Comparison of ENCODE assay signal across 8 cellular contexts in the genomic region with DNA sequence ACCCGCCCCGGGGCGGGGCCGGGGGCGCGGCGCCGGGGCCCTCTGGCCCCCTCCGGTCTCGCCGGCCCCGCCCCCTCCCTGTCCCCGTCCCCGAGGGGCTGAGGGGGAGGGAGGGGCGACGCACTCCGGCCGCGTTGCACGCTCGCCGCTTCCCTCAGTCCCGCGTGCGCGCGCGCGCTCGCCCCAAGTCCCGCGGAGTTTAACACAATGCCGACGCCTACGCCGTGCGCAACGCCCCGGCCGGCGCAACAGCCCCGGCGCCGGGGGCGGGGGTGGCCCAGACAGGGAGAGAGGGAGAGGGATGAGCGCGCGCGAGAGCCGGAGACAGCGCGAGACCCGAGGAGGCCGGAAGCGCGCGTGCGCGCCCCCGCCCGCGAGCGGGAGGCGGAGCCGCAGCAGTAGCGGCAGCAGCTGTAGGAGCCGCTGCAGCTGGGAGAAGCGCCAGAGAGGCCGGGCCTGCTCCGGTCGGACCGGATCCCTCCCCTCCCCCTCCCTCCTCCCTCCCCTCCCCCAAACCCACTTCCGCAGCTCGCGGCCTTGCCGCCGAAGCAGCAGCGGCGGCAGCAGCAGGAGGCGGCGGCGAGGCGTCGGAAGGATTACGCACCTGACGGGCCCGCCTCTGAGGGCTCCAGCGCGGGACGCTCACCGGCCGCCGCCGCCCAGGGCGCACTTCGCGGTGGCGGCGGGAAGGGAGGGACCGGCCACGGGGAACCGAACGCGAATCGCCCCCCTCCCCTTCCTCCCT. TPM values are rescaled to one million over a fixed set of nuclear protein-coding genes. Genes with fewer than 3 reads are reported as not detected.
DNase-seq lines count a peak whose midpoint lies in the region; ATAC-seq and TF ChIP-seq lines count a peak whose summit lies in the region.

No MANE protein-coding gene starts in this region.

- TF ChIP-seq CTCF in DND-41 (IDR thresholded peaks at IDR 0.05; ENCODE audit: borderline replicate concordance, extremely low read depth, low read length, poor library complexity, severe bottlenecking) = no peak
- no peak for TF ChIP-seq CTCF in GM23338 (conservative IDR thresholded peaks at IDR 0.05; ENCODE audit: low read depth in 2 of 2)
- no peak for TF ChIP-seq CTCF in fibroblast of mammary gland (conservative IDR thresholded peaks at IDR 0.05; ENCODE audit: control insufficient read depth, insufficient read depth, low read depth, low read length)

- ATAC-seq in DND-41 (ENCODE audit: insufficient read depth, low read depth) (peak; percentile 83), GM23338 (peak; percentile 84)
- ATAC-seq in activated T-helper 17 cell treated with anti-CD3 and anti-CD28 coated beads, Interleukin-2, amount 50 U/mL, for 72 hours (replicated peaks) = peak; percentile 86
- peak; percentile 77 to 78 for ATAC-seq in naive thymus-derived CD8-positive, alpha-beta T cell
- peak; percentile 82 to 86 for ATAC-seq in stimulated activated naive B cell treated with anti-CD40 and anti-IgM and Interleukin-4, amounts not matched to agents 10 μg/mL and 1 μg/mL and 100 μg/mL, for 72 hours (replicated peaks)

- H3K27me3 ChIP-seq in DND-41 (ENCODE audit: insufficient read depth, low read length, poor library complexity) (no peaks in the 10 kb centered on the region), GM23338 (ENCODE audit: insufficient read depth) (no peaks in the 10 kb centered on the region)

- H3K4me3 Mint-ChIP-seq in GM23338 = peak overlapping the region; percentile 66; the same call in 2 of the 3 replicates
- H3K4me3 Mint-ChIP-seq in activated T-helper 17 cell treated with anti-CD3 and anti-CD28 coated beads, Interleukin-2, amount 50 U/mL, for 72 hours = peak overlapping the region; percentile 98
- peak overlapping the region; percentile 66 to 97 (median 84) for H3K4me3 Mint-ChIP-seq in naive thymus-derived CD8-positive, alpha-beta T cell
- H3K4me3 Mint-ChIP-seq in stimulated activated naive B cell treated with anti-CD40 and anti-IgM and Interleukin-4, amounts not matched to agents 10 μg/mL and 1 μg/mL and 100 μg/mL, for 72 hours = peak overlapping the region; percentile 75 to 97

- H2AFZ ChIP-seq in DND-41 (ENCODE audit: low read depth, low read length) = peak overlapping the region; percentile 64
- no peak overlapping the region for H2AFZ ChIP-seq in GM23338

- POLR2A ChIA-PET in naive thymus-derived CD8-positive, alpha-beta T cell (lab: Charles Lee) = interaction anchor here (0.6 to 3.9 kb wide), 24 partner anchors 10 to 1642 kb away, joined by 3 to 49 read pairs (median 5); partner anchors contain the start of genes FBXO5, MTHFD1L and RMND1

- peak; percentile 98 for DNase-seq in DND-41
- DNase-seq in GM23338 (ENCODE audit: low spot score) = peak; percentile 98
- peak; percentile 92 to 96 for DNase-seq in Kasumi-1 (lab: John Stamatoyannopoulos, UW)
- peak; percentile 97 for DNase-seq in RKO (ENCODE audit: low spot score)
- peak; percentile 97 for DNase-seq in fibroblast of mammary gland (ENCODE audit: low read depth)
- peak; percentile 90 to 99 (median 98) for DNase-seq in naive thymus-derived CD8-positive, alpha-beta T cell
- peak; percentile 100 for DNase-seq in stimulated activated naive B cell treated with anti-CD40 and anti-IgM and Interleukin-4, amounts not matched to agents 10 μg/mL and 1 μg/mL and 100 μg/mL, for 72 hours

- no peaks in the 10 kb centered on the region; the same call in 2 of the 3 replicates for H3K9me3 Mint-ChIP-seq in GM23338
- no peaks in the 10 kb centered on the region for H3K9me3 Mint-ChIP-seq in activated T-helper 17 cell treated with anti-CD3 and anti-CD28 coated beads, Interleukin-2, amount 50 U/mL, for 72 hours
- H3K9me3 Mint-ChIP-seq in naive thymus-derived CD8-positive, alpha-beta T cell = peaks cover 0 to 4% (median 0%) of the 10 kb centered on the region in 9 donors
- no peaks in the 10 kb centered on the region for H3K9me3 Mint-ChIP-seq in stimulated activated naive B cell treated with anti-CD40 and anti-IgM and Interleukin-4, amounts not matched to agents 10 μg/mL and 1 μg/mL and 100 μg/mL, for 72 hours

- H3K4me1 ChIP-seq in DND-41 (ENCODE audit: insufficient read depth, low read length) (peaks cover 53% of the 10 kb centered on the region), GM23338 (ENCODE audit: insufficient read depth) (peaks cover 23% of the 10 kb centered on the region)

- H3K27ac ChIP-seq in DND-41 (ENCODE audit: low read length) (peak overlapping the region; percentile 98), GM23338 (ENCODE audit: low read depth) (peak overlapping the region; percentile 99)

- peaks cover 11% of the 10 kb centered on the region for H3F3A ChIP-seq in GM23338 (replicated peaks; ENCODE audit: low read depth)

- peak overlapping the region; percentile 82 for H3K4me2 ChIP-seq in DND-41 (ENCODE audit: insufficient read depth, low read length)
- peak overlapping the region; percentile 91; the same call in 1 of the 2 replicates for H3K4me2 ChIP-seq in GM23338

- peaks cover 3% of the 10 kb centered on the region; the same call in 1 of the 2 replicates for H3K9me2 ChIP-seq in GM23338 (ENCODE audit: insufficient read depth)

- peaks cover 40% of the 10 kb centered on the region for H3K36me3 Mint-ChIP-seq in GM23338 (ENCODE audit: low read depth)
- H3K36me3 Mint-ChIP-seq in activated T-helper 17 cell treated with anti-CD3 and anti-CD28 coated beads, Interleukin-2, amount 50 U/mL, for 72 hours (ENCODE audit: low read depth) = peaks cover 46% of the 10 kb centered on the region
- H3K36me3 Mint-ChIP-seq in naive thymus-derived CD8-positive, alpha-beta T cell = peaks cover 0 to 11% (median 0%) of the 10 kb centered on the region in 3 donors
- peaks cover 10 to 21% of the 10 kb centered on the region in 2 donors for H3K36me3 Mint-ChIP-seq in stimulated activated naive B cell treated with anti-CD40 and anti-IgM and Interleukin-4, amounts not matched to agents 10 μg/mL and 1 μg/mL and 100 μg/mL, for 72 hours

- peaks cover 25% of the 10 kb centered on the region for H3K4me1 Mint-ChIP-seq in GM23338
- H3K4me1 Mint-ChIP-seq in activated T-helper 17 cell treated with anti-CD3 and anti-CD28 coated beads, Interleukin-2, amount 50 U/mL, for 72 hours = peaks cover 27% of the 10 kb centered on the region
- peaks cover 22 to 74% (median 52%) of the 10 kb centered on the region in 4 donors for H3K4me1 Mint-ChIP-seq in naive thymus-derived CD8-positive, alpha-beta T cell
- H3K4me1 Mint-ChIP-seq in stimulated activated naive B cell treated with anti-CD40 and anti-IgM and Interleukin-4, amounts not matched to agents 10 μg/mL and 1 μg/mL and 100 μg/mL, for 72 hours = peaks cover 18 to 34% of the 10 kb centered on the region in 2 donors

- no peak overlapping the region for H3K27ac Mint-ChIP-seq in GM23338
- H3K27ac Mint-ChIP-seq in activated T-helper 17 cell treated with anti-CD3 and anti-CD28 coated beads, Interleukin-2, amount 50 U/mL, for 72 hours = no peak overlapping the region
- H3K27ac Mint-ChIP-seq in naive thymus-derived CD8-positive, alpha-beta T cell = peak overlapping the region; percentile 53 to 93 (median 86)
- peak overlapping the region; percentile 91 for H3K27ac Mint-ChIP-seq in stimulated activated naive B cell treated with anti-CD40 and anti-IgM and Interleukin-4, amounts not matched to agents 10 μg/mL and 1 μg/mL and 100 μg/mL, for 72 hours

- peak overlapping the region; percentile 100 for H3K9ac ChIP-seq in DND-41 (ENCODE audit: low read depth, low read length)

- peaks cover 27% of the 10 kb centered on the region for H3K36me3 ChIP-seq in DND-41 (ENCODE audit: insufficient read depth, low read length)
- no peaks in the 10 kb centered on the region for H3K36me3 ChIP-seq in GM23338 (ENCODE audit: insufficient read depth)

- H3K27me3 Mint-ChIP-seq in GM23338 (ENCODE audit: insufficient read depth, low read depth, poor library complexity) = peaks cover 11% of the 10 kb centered on the region
- no peaks in the 10 kb centered on the region for H3K27me3 Mint-ChIP-seq in activated T-helper 17 cell treated with anti-CD3 and anti-CD28 coated beads, Interleukin-2, amount 50 U/mL, for 72 hours
- H3K27me3 Mint-ChIP-seq in naive thymus-derived CD8-positive, alpha-beta T cell = no peaks in the 10 kb centered on the region
- no peaks in the 10 kb centered on the region for H3K27me3 Mint-ChIP-seq in stimulated activated naive B cell treated with anti-CD40 and anti-IgM and Interleukin-4, amounts not matched to agents 10 μg/mL and 1 μg/mL and 100 μg/mL, for 72 hours

- H3K9me3 ChIP-seq in DND-41 (ENCODE audit: insufficient read depth, low read length, severe bottlenecking) = no peaks in the 10 kb centered on the region

- H4K20me1 ChIP-seq in DND-41 (ENCODE audit: insufficient read depth, low read length) (peaks cover 43% of the 10 kb centered on the region), GM23338 (replicated peaks; ENCODE audit: insufficient read depth) (peaks cover 21% of the 10 kb centered on the region)

- peak overlapping the region; percentile 25 to 82; a peak in 3 of 4 replicates for H3K4me3 ChIP-seq in DND-41 (ENCODE audit: low read depth in 1 of 2, low read length in 2 of 2)
- H3K4me3 ChIP-seq in GM23338 = peak overlapping the region; percentile 91
- peak overlapping the region; percentile 60 for H3K4me3 ChIP-seq in fibroblast of mammary gland (ENCODE audit: control insufficient read depth, low read depth, low read length)

- H3K79me2 ChIP-seq in DND-41 (ENCODE audit: insufficient read depth, low read length) = peaks cover 88% of the 10 kb centered on the region
- H3K79me2 ChIP-seq in GM23338 (replicated peaks; ENCODE audit: insufficient read depth) = peaks cover 76% of the 10 kb centered on the region

TF ChIP-seq in GM23338, 12 proteins besides CTCF, POLR2A, EP300 and RAD21 (continues in another document):
- TF ChIP-seq CREB1 (CRISPR knock-in tag; IDR thresholded peaks at IDR 0.05; ENCODE audit: low read depth) = 0 out of 2 replicates have a peak, but pooled peaks have one; percentile 18
- TF ChIP-seq ETS1 (IDR thresholded peaks at IDR 0.05) = peak; percentile 12; the same call in 1 of the 2 replicates
- no peak for TF ChIP-seq NANOG (IDR thresholded peaks at IDR 0.05; ENCODE audit: borderline replicate concordance)

RNA-seq across cellular contexts. Expression of gene ZBTB2, which starts 0.9 kb away (rescaled TPM):
- total RNA-seq in GM23338 (2014; rRNA removed; shearing (Covaris generic)) = 20.6 and 21.9 TPM in 2 replicates
- polyA plus RNA-seq in GM23338 (2016; fragmentation: Nextera tagmentation; extraction: Ambion mirVana) = 10.7 and 11.4 TPM in 2 replicates
- 10 to 100 TPM; 12.9 to 19.0 TPM for total RNA-seq in activated T-helper 17 cell treated with anti-CD3 and anti-CD28 coated beads, Interleukin-2, amount 50 U/mL, for 72 hours
- total RNA-seq in naive thymus-derived CD8-positive, alpha-beta T cell = 10 to 100 TPM; 32.0 to 32.4 TPM
- 10 to 100 TPM; 12.3 to 18.8 (median 15.0) TPM for polyA plus RNA-seq in naive thymus-derived CD8-positive, alpha-beta T cell

Comparison
In these comparisons a context has a peak if more than half of its experiments do, and no peak if none do; other contexts are left out.
1. Peak in every context shown above with its lines: DNase-seq, ATAC-seq, H3K4me3 ChIP-seq and H3K27ac ChIP-seq.
2. H3K27ac Mint-ChIP-seq: peak in naive thymus-derived CD8-positive, alpha-beta T cell (10 of 10) and stimulated activated naive B cell treated with anti-CD40 and anti-IgM and Interleukin-4, amounts not matched to agents 10 μg/mL and 1 μg/mL and 100 μg/mL, for 72 hours (single experiment); none in GM23338 (single experiment) and activated T-helper 17 cell treated with anti-CD3 and anti-CD28 coated beads, Interleukin-2, amount 50 U/mL, for 72 hours (single experiment).